Comparison of ENCODE assay signal across 8 cellular contexts in genomic region chr1:148151911-148152391, GRCh38. TPM values are rescaled to one million over a fixed set of nuclear protein-coding genes. Genes with fewer than 3 reads are reported as not detected.
DNase-seq lines count a peak whose midpoint lies in the region; ATAC-seq, FAIRE-seq and TF ChIP-seq lines count a peak whose summit lies in the region.
"Not testable (repeated sequence)": the region's sequence is repeated elsewhere in the genome, so short reads cannot be mapped to it uniquely, and the experiment has no call there.

A gene with protein sequence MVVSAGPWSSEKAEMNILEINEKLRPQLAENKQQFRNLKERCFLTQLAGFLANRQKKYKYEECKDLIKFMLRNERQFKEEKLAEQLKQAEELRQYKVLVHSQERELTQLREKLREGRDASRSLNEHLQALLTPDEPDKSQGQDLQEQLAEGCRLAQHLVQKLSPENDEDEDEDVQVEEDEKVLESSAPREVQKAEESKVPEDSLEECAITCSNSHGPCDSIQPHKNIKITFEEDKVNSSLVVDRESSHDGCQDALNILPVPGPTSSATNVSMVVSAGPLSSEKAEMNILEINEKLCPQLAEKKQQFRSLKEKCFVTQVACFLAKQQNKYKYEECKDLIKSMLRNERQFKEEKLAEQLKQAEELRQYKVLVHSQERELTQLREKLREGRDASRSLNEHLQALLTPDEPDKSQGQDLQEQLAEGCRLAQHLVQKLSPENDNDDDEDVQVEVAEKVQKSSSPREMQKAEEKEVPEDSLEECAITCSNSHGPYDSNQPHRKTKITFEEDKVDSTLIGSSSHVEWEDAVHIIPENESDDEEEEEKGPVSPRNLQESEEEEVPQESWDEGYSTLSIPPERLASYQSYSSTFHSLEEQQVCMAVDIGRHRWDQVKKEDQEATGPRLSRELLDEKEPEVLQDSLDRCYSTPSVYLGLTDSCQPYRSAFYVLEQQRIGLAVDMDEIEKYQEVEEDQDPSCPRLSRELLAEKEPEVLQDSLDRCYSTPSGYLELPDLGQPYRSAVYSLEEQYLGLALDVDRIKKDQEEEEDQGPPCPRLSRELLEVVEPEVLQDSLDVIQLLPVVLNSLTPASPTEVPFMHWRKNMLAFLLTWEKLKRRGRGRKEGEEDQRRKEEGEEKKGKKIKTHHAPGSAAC (minus strand): TSS chr1:148152281. CDS start chr1:148127003, 25,278 bp downstream.

- H2BK5ac ChIP-seq in H1 (ENCODE audit: low read depth, low read length) = not testable (repeated sequence)

- not testable (repeated sequence) for H3K27me3 Mint-ChIP-seq in CD8-positive, alpha-beta T cell (ENCODE audit: low read depth); mesothelial cell of epicardium (ENCODE audit: low read depth)
- H3K27me3 Mint-ChIP-seq in activated CD8-positive, alpha-beta memory T cell treated with anti-CD3 and anti-CD28 coated beads, Interleukin-2, amount 10 ng/mL, durations not matched to agents 7 days and 5 days = peaks cover 15% of the 10 kb centered on the region

- peak within 1 kb of the TSS; percentile 84 for H3K4me2 ChIP-seq in OCI-LY1 (ENCODE audit: low read length)
- peak within 1 kb of the TSS; percentile 71 to 77 for H3K4me2 ChIP-seq in H1 (ENCODE audit: insufficient read depth in 1 of 2, low read depth in 2 of 2, low read length in 2 of 2)

- peak within 1 kb of the TSS; percentile 52 for H4K5ac ChIP-seq in H1 (ENCODE audit: insufficient read length, low read depth, low read length)

- not testable (repeated sequence) for H3K36me3 Mint-ChIP-seq in CD8-positive, alpha-beta T cell; activated CD8-positive, alpha-beta memory T cell treated with anti-CD3 and anti-CD28 coated beads, Interleukin-2, amount 10 ng/mL, durations not matched to agents 7 days and 5 days; mesothelial cell of epicardium

- H3K23me2 ChIP-seq in H1 (ENCODE audit: low read depth, low read length) = not testable (repeated sequence)

- H2AK5ac ChIP-seq in H1 (ENCODE audit: low read depth, low read length) = not testable (repeated sequence)

- not testable (repeated sequence) for FAIRE-seq in H1 (lab: Jason Lieb, UNC)

- not testable (repeated sequence) for TF ChIP-seq CTCF in CD8-positive, alpha-beta T cell (IDR thresholded peaks at IDR 0.05); OCI-LY1 (IDR thresholded peaks at IDR 0.05; ENCODE audit: low read length); H1 (IDR thresholded peaks at IDR 0.05; ENCODE audit: control extremely low read depth in 1 of 3, insufficient read depth in 1 of 3, low read depth in 1 of 3, low read length in 3 of 3); mesothelial cell of epicardium (IDR thresholded peaks at IDR 0.05; ENCODE audit: unreplicated experiment)

- H3K9me3 Mint-ChIP-seq in CD8-positive, alpha-beta T cell; activated CD8-positive, alpha-beta memory T cell treated with anti-CD3 and anti-CD28 coated beads, Interleukin-2, amount 10 ng/mL, durations not matched to agents 7 days and 5 days (ENCODE audit: low read depth); mesothelial cell of epicardium: not testable (repeated sequence)

- not testable (repeated sequence) for H3K56ac ChIP-seq in H1 (replicated peaks; ENCODE audit: insufficient read length, low read depth, low read length)

- H3K27ac Mint-ChIP-seq in CD8-positive, alpha-beta T cell = peak within 1 kb of the TSS; percentile 94
- peak within 1 kb of the TSS; percentile 81 for H3K27ac Mint-ChIP-seq in activated CD8-positive, alpha-beta memory T cell treated with anti-CD3 and anti-CD28 coated beads, Interleukin-2, amount 10 ng/mL, durations not matched to agents 7 days and 5 days
- peak within 1 kb of the TSS; percentile 98 for H3K27ac Mint-ChIP-seq in mesothelial cell of epicardium

- not testable (repeated sequence) for H3K14ac ChIP-seq in H1 (ENCODE audit: insufficient read length)

- H2AFZ ChIP-seq in OCI-LY1 (ENCODE audit: low read length); H1 (ENCODE audit: low read length): not testable (repeated sequence)

- H3K4me3 Mint-ChIP-seq in CD8-positive, alpha-beta T cell = peak within 1 kb of the TSS; percentile 97
- peak within 1 kb of the TSS; percentile 89 for H3K4me3 Mint-ChIP-seq in activated CD8-positive, alpha-beta memory T cell treated with anti-CD3 and anti-CD28 coated beads, Interleukin-2, amount 10 ng/mL, durations not matched to agents 7 days and 5 days
- H3K4me3 Mint-ChIP-seq in mesothelial cell of epicardium = peak within 1 kb of the TSS; percentile 97

- not testable (repeated sequence) for H4K20me1 ChIP-seq in OCI-LY1 (ENCODE audit: insufficient read depth, low read length); H1 (replicated peaks in 1 of 2; ENCODE audit: control insufficient read depth in 1 of 2, insufficient read depth in 2 of 2, low read length in 2 of 2)

- H3K9ac ChIP-seq in HUES64 (ENCODE audit: low read depth, low read length) = peak within 1 kb of the TSS; percentile 68
- H3K9ac ChIP-seq in OCI-LY1 (ENCODE audit: low read length) = peak within 1 kb of the TSS; percentile 78
- peak within 1 kb of the TSS; percentile 34 to 69 (median 57); a peak in 5 of 7 replicates for H3K9ac ChIP-seq in H1 (replicated peaks in 1 of 4; ENCODE audit: extremely low read depth in 1 of 4, low read depth in 3 of 4, low read length in 3 of 4)

- H4K8ac ChIP-seq in H1 (ENCODE audit: extremely low read depth, insufficient read depth, low read length) = not testable (repeated sequence)

- intact Hi-C loops in CD8-positive, alpha-beta T cell (cut with DNase I, micrococcal nuclease) = not testable (repeated sequence)

- TF ChIP-seq POLR2A in H1 (IDR thresholded peaks at IDR 0.05; ENCODE audit: control extremely low read depth in 1 of 2, low read depth in 2 of 2, low read length in 2 of 2) = peak in 1 of 2 experiments; percentile 41; a peak in 2 of 3 replicates

- not testable (repeated sequence) for H2BK12ac ChIP-seq in H1 (ENCODE audit: low read depth, low read length)

- not testable (repeated sequence) for H3K4ac ChIP-seq in H1 (replicated peaks; ENCODE audit: insufficient read length, low read depth, low read length)

- H3K4me1 ChIP-seq in CD8-positive, alpha-beta T cell (ENCODE audit: insufficient read depth, low read length); HUES64 (ENCODE audit: insufficient read depth, low read length); H1 (replicated peaks in 1 of 4; ENCODE audit: control insufficient read depth in 3 of 4, insufficient read depth in 4 of 4, low read length in 3 of 4): not testable (repeated sequence)
- peaks cover 11% of the 10 kb centered on the region for H3K4me1 ChIP-seq in OCI-LY1 (ENCODE audit: insufficient read depth, low read length, severe bottlenecking)

- peak within 1 kb of the TSS; percentile 81 for H3K4me3 ChIP-seq in CD8-positive, alpha-beta T cell (ENCODE audit: low read depth, low read length)
- H3K4me3 ChIP-seq in HUES64 (ENCODE audit: low read length) = peak within 1 kb of the TSS; percentile 69
- peak within 1 kb of the TSS; percentile 78 for H3K4me3 ChIP-seq in OCI-LY1 (ENCODE audit: low read depth, low read length, poor library complexity, severe bottlenecking)
- H3K4me3 ChIP-seq in H1 (ENCODE audit: extremely low read depth in 1 of 4, insufficient read depth in 2 of 4, low read depth in 3 of 4, low read length in 4 of 4) = peak within 1 kb of the TSS; percentile 48 to 78 (median 52)

- not testable (repeated sequence) for H4K91ac ChIP-seq in H1 (replicated peaks; ENCODE audit: insufficient read length, low read length)

- not testable (repeated sequence) for H3K18ac ChIP-seq in H1 (ENCODE audit: extremely low read depth, low read length)

- not testable (repeated sequence) for H3K79me2 ChIP-seq in OCI-LY1 (ENCODE audit: insufficient read depth, low read length); H1 (ENCODE audit: control insufficient read depth in 1 of 2, insufficient read depth in 2 of 2, low read length in 2 of 2)

- POLR2A ChIA-PET in CD8-positive, alpha-beta T cell (lab: Charles Lee) = not testable (repeated sequence)
- POLR2A ChIA-PET in H1 (lab: Charles Lee; ENCODE audit: partially characterized antibody) = interaction anchor here (0.8 kb wide), 1 partner anchor 112 kb away, joined by 4 read pairs; no protein-coding TSS in a partner anchor

- not testable (repeated sequence) for H2BK120ac ChIP-seq in H1 (replicated peaks; ENCODE audit: low read depth, low read length)

- H2BK15ac ChIP-seq in H1 (ENCODE audit: low read length) = not testable (repeated sequence)

- not testable (repeated sequence) for H3K23ac ChIP-seq in H1 (ENCODE audit: insufficient read length)

- peak; percentile 93 for ATAC-seq in CD8-positive, alpha-beta T cell
- peak; percentile 81 for ATAC-seq in GM21529 (IDR thresholded peaks at IDR 0.05; ENCODE audit: unreplicated experiment)
- ATAC-seq in activated CD8-positive, alpha-beta memory T cell treated with anti-CD3 and anti-CD28 coated beads, Interleukin-2, amount 10 ng/mL, durations not matched to agents 7 days and 5 days = peak; percentile 99

- not testable (repeated sequence) for H3K9me2 ChIP-seq in OCI-LY1 (ENCODE audit: low read depth, low read length)

- H2BK20ac ChIP-seq in H1 (ENCODE audit: low read length) = not testable (repeated sequence)

- H3K79me1 ChIP-seq in H1 (ENCODE audit: low read depth, low read length) = not testable (repeated sequence)

- CTCF ChIA-PET in CD8-positive, alpha-beta T cell (lab: Charles Lee) = interaction anchor here (0.7 kb wide), 1 partner anchor 110 kb away, joined by 4 read pairs; no protein-coding TSS in a partner anchor
- CTCF ChIA-PET in activated CD8-positive, alpha-beta memory T cell treated with anti-CD3 and anti-CD28 coated beads, Interleukin-2, amount 10 ng/mL, durations not matched to agents 7 days and 5 days (lab: Charles Lee); H1 (lab: Charles Lee; ENCODE audit: partially characterized antibody): not testable (repeated sequence)

- WGBS in HUES64 = under 1% methylated on average over 38 of the region's 41 CpGs
- 1% methylated on average over 35 of the region's 41 CpGs; no CpG with 5 or more reads in 1 of the 2 experiments for WGBS in H1 (ENCODE audit: extremely low coverage in 1 of 2, insufficient coverage in 1 of 2, insufficient read length in 1 of 2, insufficient replicate concordance in 2 of 2, low coverage in 1 of 2, low lambda C conversion rate in 2 of 2, missing lambda C conversion rate in 1 of 2), 2 experiments

- H3K27ac ChIP-seq in CD8-positive, alpha-beta T cell (ENCODE audit: low read depth, low read length) = peak within 1 kb of the TSS; percentile 60
- peak within 1 kb of the TSS; percentile 72; the same call in 1 of the 2 replicates for H3K27ac ChIP-seq in HUES64 (ENCODE audit: low read depth, low read length)
- H3K27ac ChIP-seq in OCI-LY1 (ENCODE audit: low read depth, low read length, poor library complexity, severe bottlenecking); H1 (ENCODE audit: low read depth, low read length): not testable (repeated sequence)

- not testable (repeated sequence) for TF ChIP-seq EP300 in H1 (IDR thresholded peaks at IDR 0.05; ENCODE audit: borderline replicate concordance in 1 of 2, low read depth in 2 of 2, low read length in 2 of 2)

- not testable (repeated sequence) for H3K36me3 ChIP-seq in CD8-positive, alpha-beta T cell (ENCODE audit: insufficient read depth, low read length); HUES64 (ENCODE audit: insufficient read depth, low read length); OCI-LY1 (ENCODE audit: insufficient read depth, low read length); H1 (ENCODE audit: control insufficient read depth in 2 of 4, insufficient read depth in 4 of 4, low read length in 3 of 4)

- H3K4me1 Mint-ChIP-seq in CD8-positive, alpha-beta T cell (ENCODE audit: low read depth) = peaks cover 16% of the 10 kb centered on the region
- not testable (repeated sequence) for H3K4me1 Mint-ChIP-seq in activated CD8-positive, alpha-beta memory T cell treated with anti-CD3 and anti-CD28 coated beads, Interleukin-2, amount 10 ng/mL, durations not matched to agents 7 days and 5 days; mesothelial cell of epicardium

- peak; percentile 57 to 88 (median 78) for DNase-seq in CD8-positive, alpha-beta T cell
- peak; percentile 91 for DNase-seq in activated CD8-positive, alpha-beta memory T cell treated with anti-CD3 and anti-CD28 coated beads, Interleukin-2, amount 10 ng/mL, durations not matched to agents 7 days and 5 days
- DNase-seq in H1 (ENCODE audit: low read depth in 1 of 2, low spot score in 2 of 2) = peak; percentile 44 to 86
- peak; percentile 46 to 79 for DNase-seq in mesothelial cell of epicardium (ENCODE audit: low spot score in 2 of 2, unreplicated experiment in 2 of 2)
- peak; percentile 58 to 76 (median 72) for DNase-seq in stimulated activated CD4-positive, alpha-beta T cell treated with anti-CD3 and anti-CD28 coated beads, TNF-alpha, amount 100 ng/mL, for 48 hours (ENCODE audit: low read depth in 3 of 3)

- not testable (repeated sequence) for H3F3A ChIP-seq in OCI-LY1 (ENCODE audit: insufficient read depth, low read length)

- not testable (repeated sequence) for H3K27me3 ChIP-seq in CD8-positive, alpha-beta T cell (ENCODE audit: insufficient read depth, low read length); HUES64 (ENCODE audit: insufficient read depth, low read length); OCI-LY1 (ENCODE audit: insufficient read depth, low read length); H1 (replicated peaks in 1 of 4; ENCODE audit: control insufficient read depth in 3 of 4, extremely low read depth in 1 of 4, insufficient read depth in 3 of 4, low read length in 3 of 4)

- TF ChIP-seq RAD21 in H1 (IDR thresholded peaks at IDR 0.05 in 1 of 2, conservative IDR thresholded peaks at IDR 0.05 in 1 of 2; ENCODE audit: low read depth in 2 of 2, low read length in 2 of 2) = not testable (repeated sequence)

- not testable (repeated sequence) for H3K9me3 ChIP-seq in CD8-positive, alpha-beta T cell (ENCODE audit: low read length); HUES64 (ENCODE audit: insufficient read depth, low read depth, low read length); OCI-LY1 (ENCODE audit: low read length); H1 (ENCODE audit: insufficient read depth in 2 of 2, low read depth in 1 of 2, low read length in 1 of 2)

RNA-seq across cellular contexts. Expression of the gene that starts here (rescaled TPM):
- 10 to 100 TPM; 11.7 to 13.1 TPM for total RNA-seq in CD8-positive, alpha-beta T cell
- polyA plus RNA-seq in HUES64 (2013, experiment 1 of 2) = 5.4 TPM
- polyA plus RNA-seq in HUES64 (2013, experiment 2 of 2) = 5.9 TPM
- 1 to 10 TPM; 7.4 to 9.6 TPM for total RNA-seq in activated CD8-positive, alpha-beta memory T cell treated with anti-CD3 and anti-CD28 coated beads, Interleukin-2, amount 10 ng/mL, durations not matched to agents 7 days and 5 days
- total RNA-seq in H1 (2021; fragmentation: NEBNext Ultra II Directional; extraction: Animal tissue kit (Norgen Biotek cat#: 25700)) = 7.3 and 8.7 TPM in 2 replicates
- 6.7 and 9.2 TPM in 2 replicates for polyA plus RNA-seq in H1 (2011; rRNA removed)
- polyA plus RNA-seq in H1 (2011; cell fraction: cytosol; rRNA removed) = 8.0 TPM
- 24.7 TPM for polyA plus RNA-seq in H1 (2011; cell fraction: nucleus; rRNA removed)
- 6.8 to 9.9 TPM (median 9.1 TPM) in 4 replicates for polyA plus RNA-seq in H1 (2012, experiment 1 of 2)
- polyA plus RNA-seq in H1 (2012, experiment 2 of 2) = 0.54 TPM
- 8.2 TPM for polyA plus RNA-seq in H1 (2013, experiment 1 of 2)
- 7.3 TPM for polyA plus RNA-seq in H1 (2013, experiment 2 of 2)
- 6.8 and 9.4 TPM in 2 replicates for polyA minus RNA-seq in H1 (2011; rRNA and poly(A)+ RNA removed)
- polyA minus RNA-seq in H1 (2011; cell fraction: cytosol; rRNA and poly(A)+ RNA removed) = 3.9 TPM
- 12.8 TPM for polyA minus RNA-seq in H1 (2011; cell fraction: nucleus; rRNA and poly(A)+ RNA removed)
- total RNA-seq in mesothelial cell of epicardium = 27.3 to 28.2 TPM (median 27.5 TPM) in 3 replicates
